9 cellular contexts compared by ENCODE assay signal in genomic region chrX:105803891-105804290, GRCh38. TPM values are rescaled to one million over a fixed set of nuclear protein-coding genes. Genes with fewer than 3 reads are reported as not detected.
"Had no signal": no experiment of that assay in that cellular context is flagged by ENCODE, and none has a peak within 500 bp of the region (broad histone marks: within the 10 kb centered on the region; RNA-seq: fewer than 3 reads in every experiment).

No MANE protein-coding gene starts in this region.

- DNase-seq: IMR-90, KBM-7, KG1 had no signal

- ATAC-seq: HepG2, K562 had no signal

- H3K27ac ChIP-seq: HL-60 had no signal

- H3K4me3 ChIP-seq: K562 had no signal

RNA-seq across cellular contexts. Expression of gene NRK, which starts 18.4 kb away (rescaled TPM):
- total RNA-seq: HepG2, HT-29, HT1080 had no signal
- polyA plus RNA-seq: HepG2, IgD-negative memory B cell, K562 had no signal
